In genomic region chr10:13396369-13396768, GRCh38 we compare ENCODE assay signal across 18 cellular contexts. TPM values are rescaled to one million over a fixed set of nuclear protein-coding genes. Genes with fewer than 3 reads are reported as not detected.
DNase-seq lines count a peak whose midpoint lies in the region; ATAC-seq, FAIRE-seq and TF ChIP-seq lines count a peak whose summit lies in the region.
"Had no signal": no experiment of that assay in that cellular context is flagged by ENCODE, and none has a peak within 500 bp of the region (broad histone marks: within the 10 kb centered on the region; RNA-seq: fewer than 3 reads in every experiment).

No MANE protein-coding gene starts in this region.

- in situ Hi-C loops in HepG2 (cut with HindIII; ENCODE audit: extremely low pct_ligation_motif_present, low pct_unique_long_range_greater_than_20kb), result no loop called here
- in situ Hi-C loops in K562 (cut with MboI), result no loop called here

- H3K9ac ChIP-seq in HepG2 (ENCODE audit: insufficient read depth, low read depth, low read length) (no peak overlapping the region), K562 (ENCODE audit: insufficient read depth in 1 of 2, low read depth in 2 of 2, low read length in 2 of 2) (no peak overlapping the region)

- BruUV-seq in HepG2 (replicated peaks; lab: Mats Ljungman, UMichigan) (no TSS peak), K562 (replicated peaks; lab: Mats Ljungman, UMichigan) (no TSS peak)

- peak; percentile 43; the same call in 1 of the 3 replicates for ATAC-seq in HepG2
- ATAC-seq in right lobe of liver, result no peak
- ATAC-seq in K562, result no peak
- ATAC-seq in HG03175 (IDR thresholded peaks at IDR 0.05; ENCODE audit: unreplicated experiment), result no peak
- ATAC-seq: A549 had no signal

- H3K79me2 ChIP-seq in HepG2 (ENCODE audit: insufficient read depth, low read length), result no peaks in the 10 kb centered on the region
- H3K79me2 ChIP-seq in K562 (ENCODE audit: control insufficient read depth, insufficient read depth, low read length), result no peaks in the 10 kb centered on the region

- CTCF ChIA-PET in HepG2 (lab: Yijun Ruan, JAX; ENCODE audit: low intra/inter-chr PET ratio, low total read pairs) (no interaction called here), K562 (lab: Yijun Ruan, JAX; ENCODE audit: low intra/inter-chr PET ratio) (no interaction called here)

- H3K9me3 ChIP-seq in HepG2 (ENCODE audit: low read length) (no peaks in the 10 kb centered on the region), right lobe of liver (no peaks in the 10 kb centered on the region), K562 (replicated peaks; ENCODE audit: control insufficient read depth, insufficient read depth, low read depth, low read length) (peaks cover 9% of the 10 kb centered on the region)

- no peaks in the 10 kb centered on the region for H3K9me1 ChIP-seq in K562 (ENCODE audit: control insufficient read depth, insufficient read depth, low read length)

- H3K27me3 ChIP-seq in HepG2 (ENCODE audit: control insufficient read depth in 1 of 2, insufficient read depth in 2 of 2, low read length in 2 of 2), result peaks cover 2 to 5% of the 10 kb centered on the region in 2 experiments; a peak in 2 of 5 replicates
- H3K27me3 ChIP-seq in right lobe of liver, result no peaks in the 10 kb centered on the region
- no peaks in the 10 kb centered on the region for H3K27me3 ChIP-seq in K562 (ENCODE audit: control insufficient read depth in 2 of 2, insufficient read depth in 2 of 2, low read length in 2 of 2)

- no peak for TF ChIP-seq EP300 in HepG2 (IDR thresholded peaks at IDR 0.05; ENCODE audit: low read depth in 2 of 2, low read length in 2 of 2)
- TF ChIP-seq EP300 in HepG2 (CRISPR knock-in tag; IDR thresholded peaks at IDR 0.05; ENCODE audit: borderline replicate concordance), result no peak
- no peak for TF ChIP-seq EP300 in K562 (IDR thresholded peaks at IDR 0.05; ENCODE audit: low read length)

- FAIRE-seq in HepG2 (lab: Jason Lieb, UNC), result no peak
- FAIRE-seq in K562 (lab: Jason Lieb, UNC), result no peak
- FAIRE-seq: A549 had no signal

- POLR2A ChIA-PET in HepG2 (lab: Yijun Ruan, JAX) (no interaction called here), K562 (lab: Yijun Ruan, JAX) (no interaction called here)

- no peaks in the 10 kb centered on the region for H4K20me1 ChIP-seq in HepG2 (ENCODE audit: insufficient read depth, low read length)
- no peaks in the 10 kb centered on the region for H4K20me1 ChIP-seq in K562 (replicated peaks; ENCODE audit: control insufficient read depth, insufficient read depth, low read length)

- H3K4me3 ChIP-seq in HepG2 (replicated peaks in 1 of 3; ENCODE audit: insufficient read depth in 1 of 3, low read depth in 2 of 3, low read length in 3 of 3) (no peak overlapping the region), right lobe of liver (no peak overlapping the region), K562 (no peak overlapping the region)
- H3K4me3 ChIP-seq: A549, HAP-1 had no signal

- no peak for TF ChIP-seq CTCF in HepG2 (CRISPR knock-in tag; IDR thresholded peaks at IDR 0.05)
- TF ChIP-seq CTCF in right lobe of liver (IDR thresholded peaks at IDR 0.05), result no peak
- no peak for TF ChIP-seq CTCF in K562 (IDR thresholded peaks at IDR 0.05 in 2 of 3, conservative IDR thresholded peaks at IDR 0.05 in 1 of 3; ENCODE audit: insufficient read depth in 2 of 3, low read depth in 1 of 3, low read length in 3 of 3)

- H3K4me2 ChIP-seq in HepG2 (ENCODE audit: low read depth, low read length), result no peak overlapping the region
- no peak overlapping the region for H3K4me2 ChIP-seq in K562 (ENCODE audit: insufficient read depth, low read length)
- H3K4me2 ChIP-seq: A549 had no signal

- no peaks in the 10 kb centered on the region for H3K36me3 ChIP-seq in HepG2 (replicated peaks in 1 of 2; ENCODE audit: control insufficient read depth in 1 of 2, insufficient read depth in 2 of 2, low read length in 2 of 2)
- no peaks in the 10 kb centered on the region for H3K36me3 ChIP-seq in right lobe of liver
- H3K36me3 ChIP-seq in K562 (ENCODE audit: control insufficient read depth, insufficient read depth, low read length), result no peaks in the 10 kb centered on the region
- H3K36me3 ChIP-seq: HAP-1 had no signal

- intact Hi-C loops in HepG2 (cut with micrococcal nuclease; ENCODE audit: unreplicated experiment), result no loop called here
- intact Hi-C loops in right lobe of liver (cut with DNase I), result no loop called here
- intact Hi-C loops in K562 (cut with micrococcal nuclease), result no loop called here
- intact Hi-C loops in posterior vena cava (cut with DNase I), result no loop called here

- TF ChIP-seq RAD21 in HepG2 (CRISPR knock-in tag; IDR thresholded peaks at IDR 0.05) (no peak), K562 (CRISPR knock-in tag; conservative IDR thresholded peaks at IDR 0.05 in 1 of 2, IDR thresholded peaks at IDR 0.05 in 1 of 2) (no peak)

- no peaks in the 10 kb centered on the region for H3K4me1 ChIP-seq in HepG2 (ENCODE audit: insufficient read depth, low read length)
- H3K4me1 ChIP-seq in right lobe of liver, result no peaks in the 10 kb centered on the region
- no peaks in the 10 kb centered on the region; a peak in 3 of 5 replicates for H3K4me1 ChIP-seq in K562 (replicated peaks in 1 of 2; ENCODE audit: control insufficient read depth in 2 of 2, insufficient read depth in 2 of 2, low read length in 2 of 2)
- H3K4me1 ChIP-seq: A549 had no signal

- no peak overlapping the region for H3K27ac ChIP-seq in HepG2 (ENCODE audit: extremely low read length, insufficient read depth, low read length)
- no peak overlapping the region for H3K27ac ChIP-seq in right lobe of liver
- no peak overlapping the region for H3K27ac ChIP-seq in K562 (ENCODE audit: extremely low read depth, low read depth, low read length)
- H3K27ac ChIP-seq: 22Rv1, A549, C4-2B had no signal

- TF ChIP-seq POLR2A in HepG2 (IDR thresholded peaks at IDR 0.05; ENCODE audit: insufficient read depth in 1 of 2, low read depth in 2 of 2, low read length in 2 of 2), result no peak
- TF ChIP-seq POLR2A in right lobe of liver (IDR thresholded peaks at IDR 0.05), result no peak
- TF ChIP-seq POLR2A in K562 (conservative IDR thresholded peaks at IDR 0.05), result no peak

- H2AFZ ChIP-seq in HepG2 (ENCODE audit: low read length) (no peak overlapping the region), K562 (ENCODE audit: low read depth, low read length) (peak overlapping the region; percentile 48)

- DNase-seq in HepG2 (ENCODE audit: low spot score) (peak; percentile 29), right lobe of liver (no peak), K562 (ENCODE audit: extremely low read depth in 1 of 4, low spot score in 3 of 4) (no peak), foreskin melanocyte (peak; percentile 50), posterior vena cava (ENCODE audit: low spot score) (peak; percentile 17), H4 (ENCODE audit: low spot score) (no peak), SKM-1 treated with dmso at 0.1 percent for 144 hours (lab: John Stamatoyannopoulos, UW; ENCODE audit: unreplicated experiment) (no peak)
- DNase-seq: AML-193; CD4-positive, alpha-beta memory T cell; DMS79 treated with DMSO at 0.1 percent for 48 hours; GF-D8; GOT3; HFFc6 had no signal

TF ChIP-seq in K562, 482 proteins besides CTCF, POLR2A, EP300 and RAD21:
- TF ChIP-seq NFXL1 (CRISPR knock-in tag; IDR thresholded peaks at IDR 0.05) (no peak), CEBPB (tag; IDR thresholded peaks at IDR 0.05) (0 out of 2 replicates have a peak, but pooled peaks have one; percentile 38)

RNA-seq across cellular contexts. Expression of gene SEPHS1, which starts 48.3 kb away (rescaled TPM):
- total RNA-seq in HepG2 (2016; rRNA removed; fragmentation: Illumina TruSeq; extraction: Trizol), result 61.5 and 76.0 TPM in 2 replicates
- 81.7 and 82.0 TPM in 2 replicates for total RNA-seq in HepG2 (2016; cell fraction: cytosol; rRNA removed; fragmentation: Illumina TruSeq; extraction: Trizol; ENCODE audit: low read depth)
- 64.7 and 68.6 TPM in 2 replicates for total RNA-seq in HepG2 (2016; cell fraction: insoluble cytoplasmic fraction; rRNA removed; fragmentation: Illumina TruSeq; extraction: Trizol)
- total RNA-seq in HepG2 (2016; cell fraction: membrane; rRNA removed; fragmentation: Illumina TruSeq; extraction: Trizol), result 145 and 152 TPM in 2 replicates
- total RNA-seq in HepG2 (2016; cell fraction: nucleus; rRNA removed; fragmentation: Illumina TruSeq; extraction: Trizol), result 26.6 and 33.5 TPM in 2 replicates
- polyA plus RNA-seq in HepG2 (2011; rRNA removed), result 52.3 and 57.8 TPM in 2 replicates
- 37.6 and 45.1 TPM in 2 replicates for polyA plus RNA-seq in HepG2 (2011; cell fraction: cytosol; rRNA removed)
- 19.5 and 19.9 TPM in 2 replicates for polyA plus RNA-seq in HepG2 (2011; cell fraction: nucleus; rRNA removed)
- 32.9 and 36.4 TPM in 2 replicates for polyA plus RNA-seq in HepG2 (2012)
- polyA plus RNA-seq in HepG2 (2016; cell fraction: cytosol; fragmentation: Illumina TruSeq; extraction: Trizol; ENCODE audit: low read depth), result 167 and 171 TPM in 2 replicates
- polyA plus RNA-seq in HepG2 (2016; cell fraction: insoluble cytoplasmic fraction; fragmentation: Illumina TruSeq; extraction: Trizol; ENCODE audit: low read depth), result 95.6 and 112 TPM in 2 replicates
- 189 and 199 TPM in 2 replicates for polyA plus RNA-seq in HepG2 (2016; cell fraction: membrane; fragmentation: Illumina TruSeq; extraction: Trizol; ENCODE audit: low read depth)
- polyA plus RNA-seq in HepG2 (2016; cell fraction: nucleus; fragmentation: Illumina TruSeq; extraction: Trizol; ENCODE audit: insufficient read depth, low read depth), result 67.4 and 69.2 TPM in 2 replicates
- 44.9 and 79.2 TPM in 2 replicates for polyA minus RNA-seq in HepG2 (2011; rRNA and poly(A)+ RNA removed; ENCODE audit: low replicate concordance)
- 26.9 and 32.6 TPM in 2 replicates for polyA minus RNA-seq in HepG2 (2011; cell fraction: cytosol; rRNA and poly(A)+ RNA removed)
- 18.8 and 19.8 TPM in 2 replicates for polyA minus RNA-seq in HepG2 (2011; cell fraction: nucleus; rRNA and poly(A)+ RNA removed)
- 10 to 100 TPM; 25.4 to 32.1 (median 29.3) TPM for total RNA-seq in right lobe of liver
- total RNA-seq in K562 (2011; cell fraction: chromatin; rRNA removed; ENCODE audit: low replicate concordance), result 23.7 and 27.5 TPM in 2 replicates
- total RNA-seq in K562 (2011; cell fraction: nucleolus; rRNA removed), result 15.1 and 22.0 TPM in 2 replicates
- 25.2 and 36.9 TPM in 2 replicates for total RNA-seq in K562 (2011; cell fraction: nucleoplasm; rRNA removed)
- total RNA-seq in K562 (2014; rRNA removed), result 35.5 and 35.7 TPM in 2 replicates
- total RNA-seq in K562 (2014; rRNA removed; fragmentation: Illumina TruSeq; extraction: Trizol), result 41.8 and 51.1 TPM in 2 replicates
- 40.9 TPM in 2 replicates for total RNA-seq in K562 (2015; rRNA removed; fragmentation: Illumina TruSeq; extraction: Trizol)
- 39.9 and 45.3 TPM in 2 replicates for total RNA-seq in K562 (2021)
- 63.4 and 82.8 TPM in 2 replicates for polyA plus RNA-seq in K562 (2011; rRNA removed)
- 32.9 and 42.2 TPM in 2 replicates for polyA plus RNA-seq in K562 (2011; cell fraction: cytosol; rRNA removed)
- polyA plus RNA-seq in K562 (2011; cell fraction: nucleus; rRNA removed), result 29.2 and 32.9 TPM in 2 replicates
- polyA plus RNA-seq in K562 (2012), result 30.0 and 41.3 TPM in 2 replicates
- 79.9 and 83.2 TPM in 2 replicates for polyA plus RNA-seq in K562 (2014; fragmentation: Illumina TruSeq; extraction: Trizol)
- 10 to 100 TPM; 14.7 to 15.9 TPM for polyA plus RNA-seq in K562 (2014; fragmentation: Nextera tagmentation; extraction: Ambion mirVana)
- polyA plus RNA-seq in K562 (2014; rRNA removed), result 48.3 and 48.5 TPM in 2 replicates
- 91.6 and 99.5 TPM in 2 replicates for polyA minus RNA-seq in K562 (2011; rRNA and poly(A)+ RNA removed)
- polyA minus RNA-seq in K562 (2011; cell fraction: cytosol; rRNA and poly(A)+ RNA removed), result 38.2 and 38.6 TPM in 2 replicates
- 6.6 and 14.6 TPM in 2 replicates for polyA minus RNA-seq in K562 (2011; cell fraction: nucleus; rRNA and poly(A)+ RNA removed)
- total RNA-seq in posterior vena cava, result 10 to 100 TPM; 29.7 to 30.7 TPM
- 39.2 and 50.1 TPM in 2 replicates for total RNA-seq in H4 (2014; rRNA removed; shearing (Covaris generic))

Comparison
In these comparisons a context has a peak if more than half of its experiments do, and no peak if none do; other contexts are left out.
1. DNase-seq: peak in HepG2 (single experiment), foreskin melanocyte (single experiment) and posterior vena cava (single experiment); none in right lobe of liver (0 of 3), K562 (0 of 4), H4 (single experiment) and SKM-1 treated with dmso at 0.1 percent for 144 hours (single experiment).
2. Of the 241 proteins assayed by ChIP-seq in both HepG2 and K562: peak only in HepG2: ARID3A, CEBPG, FOXA3, GATAD2A, HMG20A, TCF7 and 2 more; only in K562: none; in both: CEBPB; in neither: 230; mixed calls (peak in some experiments, not most) for 2.